In genomic region chr6:27871919-27872633, GRCh38 we compare ENCODE assay signal across 8 cellular contexts. TPM values are rescaled to one million over a fixed set of nuclear protein-coding genes. Genes with fewer than 3 reads are reported as not detected.
DNase-seq lines count a peak whose midpoint lies in the region; ATAC-seq, FAIRE-seq and TF ChIP-seq lines count a peak whose summit lies in the region.

No MANE protein-coding gene starts in this region.

- H3K36me3 ChIP-seq in mucosa of descending colon (ENCODE audit: low read depth) = no peaks in the 10 kb centered on the region

- CTCF ChIA-PET in activated CD8-positive, alpha-beta memory T cell treated with anti-CD3 and anti-CD28 coated beads, Interleukin-2, amount 10 ng/mL, durations not matched to agents 7 days and 5 days (lab: Charles Lee) = interaction anchor here (0.6 to 11.3 kb wide), 8 partner anchors 21 to 745 kb away, joined by 3 to 183 read pairs (median 6); a partner anchor contains a TSS

- H3K27me3 Mint-ChIP-seq in activated CD8-positive, alpha-beta memory T cell treated with anti-CD3 and anti-CD28 coated beads, Interleukin-2, amount 10 ng/mL, durations not matched to agents 7 days and 5 days = peaks cover 4% of the 10 kb centered on the region
- H3K27me3 Mint-ChIP-seq in stimulated activated memory B cell treated with anti-CD40 and anti-IgM and Interleukin-4, amounts not matched to agents 10 μg/mL and 1 μg/mL and 100 μg/mL, for 72 hours = no peaks in the 10 kb centered on the region

- H3K9me3 ChIP-seq in mucosa of descending colon = no peaks in the 10 kb centered on the region

- peaks cover 53% of the 10 kb centered on the region for H3K4me1 Mint-ChIP-seq in activated CD8-positive, alpha-beta memory T cell treated with anti-CD3 and anti-CD28 coated beads, Interleukin-2, amount 10 ng/mL, durations not matched to agents 7 days and 5 days
- peaks cover 31% of the 10 kb centered on the region for H3K4me1 Mint-ChIP-seq in stimulated activated memory B cell treated with anti-CD40 and anti-IgM and Interleukin-4, amounts not matched to agents 10 μg/mL and 1 μg/mL and 100 μg/mL, for 72 hours

- H3K27ac Mint-ChIP-seq in activated CD8-positive, alpha-beta memory T cell treated with anti-CD3 and anti-CD28 coated beads, Interleukin-2, amount 10 ng/mL, durations not matched to agents 7 days and 5 days = peak overlapping the region; percentile 99
- peak overlapping the region; percentile 93 for H3K27ac Mint-ChIP-seq in stimulated activated memory B cell treated with anti-CD40 and anti-IgM and Interleukin-4, amounts not matched to agents 10 μg/mL and 1 μg/mL and 100 μg/mL, for 72 hours

- peak; percentile 43 for FAIRE-seq in endometrium (lab: Jason Lieb, UNC)

- peak overlapping the region; percentile 87 for H3K4me3 Mint-ChIP-seq in activated CD8-positive, alpha-beta memory T cell treated with anti-CD3 and anti-CD28 coated beads, Interleukin-2, amount 10 ng/mL, durations not matched to agents 7 days and 5 days
- peak overlapping the region; percentile 83 for H3K4me3 Mint-ChIP-seq in stimulated activated memory B cell treated with anti-CD40 and anti-IgM and Interleukin-4, amounts not matched to agents 10 μg/mL and 1 μg/mL and 100 μg/mL, for 72 hours

- no peak for TF ChIP-seq CTCF in mucosa of descending colon (IDR thresholded peaks at IDR 0.05)

- DNase-seq in Ammon's horn (ENCODE audit: low spot score) = peak; percentile 69
- peak; percentile 99 for DNase-seq in NCI-H748 treated with DMSO at 0.1 percent for 48 hours (lab: John Stamatoyannopoulos, UW)
- peak; percentile 90 for DNase-seq in activated CD8-positive, alpha-beta memory T cell treated with anti-CD3 and anti-CD28 coated beads, Interleukin-2, amount 10 ng/mL, durations not matched to agents 7 days and 5 days
- DNase-seq in mucosa of descending colon = peak; percentile 78 to 93 (median 85)

- H3K9me3 Mint-ChIP-seq in activated CD8-positive, alpha-beta memory T cell treated with anti-CD3 and anti-CD28 coated beads, Interleukin-2, amount 10 ng/mL, durations not matched to agents 7 days and 5 days (ENCODE audit: low read depth) = no peaks in the 10 kb centered on the region
- peaks cover 9% of the 10 kb centered on the region for H3K9me3 Mint-ChIP-seq in stimulated activated memory B cell treated with anti-CD40 and anti-IgM and Interleukin-4, amounts not matched to agents 10 μg/mL and 1 μg/mL and 100 μg/mL, for 72 hours

- H3K36me3 Mint-ChIP-seq in activated CD8-positive, alpha-beta memory T cell treated with anti-CD3 and anti-CD28 coated beads, Interleukin-2, amount 10 ng/mL, durations not matched to agents 7 days and 5 days = peaks cover 5% of the 10 kb centered on the region
- no peaks in the 10 kb centered on the region for H3K36me3 Mint-ChIP-seq in stimulated activated memory B cell treated with anti-CD40 and anti-IgM and Interleukin-4, amounts not matched to agents 10 μg/mL and 1 μg/mL and 100 μg/mL, for 72 hours

- peaks cover 13% of the 10 kb centered on the region for H3K4me1 ChIP-seq in mucosa of descending colon (ENCODE audit: low read depth)

- intact Hi-C loops in mucosa of descending colon (cut with DNase I, micrococcal nuclease) = no loop called here

- ATAC-seq in GM19035 (IDR thresholded peaks at IDR 0.05; ENCODE audit: unreplicated experiment) (peak; percentile 53), HG03354 (IDR thresholded peaks at IDR 0.05; ENCODE audit: poor library complexity, severe bottlenecking, unreplicated experiment) (peak; percentile 59), mucosa of descending colon (peak; percentile 89)
- peak; percentile 59 for ATAC-seq in activated CD8-positive, alpha-beta memory T cell treated with anti-CD3 and anti-CD28 coated beads, Interleukin-2, amount 10 ng/mL, durations not matched to agents 7 days and 5 days
- ATAC-seq in stimulated activated memory B cell treated with anti-CD40 and anti-IgM and Interleukin-4, amounts not matched to agents 10 μg/mL and 1 μg/mL and 100 μg/mL, for 72 hours = peak; percentile 89

- H3K4me3 ChIP-seq in mucosa of descending colon = peak overlapping the region; percentile 33

RNA-seq across cellular contexts. Expression of gene OR2B2, which starts 40.1 kb away (rescaled TPM):
- not detected for total RNA-seq in activated CD8-positive, alpha-beta memory T cell treated with anti-CD3 and anti-CD28 coated beads, Interleukin-2, amount 10 ng/mL, durations not matched to agents 7 days and 5 days
- not detected for total RNA-seq in mucosa of descending colon

Comparison
In these comparisons a context has a peak if more than half of its experiments do, and no peak if none do; other contexts are left out.
1. Peak in every context shown above with its lines: DNase-seq, ATAC-seq and H3K4me3 ChIP-seq.